ENCODE assay signal across 1 cellular context in genomic region chr1:231338270-231339128, GRCh38.
TF ChIP-seq lines count a peak whose summit lies in the region.

Gene SPRTN (plus strand): TSS chr1:231338293. CDS start chr1:231338384, 91 bp downstream.

TF ChIP-seq in HEK293, 187 proteins besides CTCF, POLR2A, EP300 and RAD21 (continued from another document):
- TF ChIP-seq PRDM4 (tag by site-specific recombination; IDR thresholded peaks at IDR 0.05) (no peak), ZNF560 (tag by site-specific recombination; IDR thresholded peaks at IDR 0.05; ENCODE audit: borderline replicate concordance) (no peak), ZBTB44 (tag by site-specific recombination; IDR thresholded peaks at IDR 0.05) (no peak), ZBTB10 (tag by site-specific recombination; IDR thresholded peaks at IDR 0.05) (peak; percentile 79; the same call in 1 of the 2 replicates), ZNF610 (tag by site-specific recombination; IDR thresholded peaks at IDR 0.05; ENCODE audit: borderline replicate concordance) (no peak), PRDM1 (tag by site-specific recombination; IDR thresholded peaks at IDR 0.05) (no peak), ZNF555 (tag by site-specific recombination; conservative IDR thresholded peaks at IDR 0.05) (no peak), ZNF76 (tag by site-specific recombination; IDR thresholded peaks at IDR 0.05; ENCODE audit: borderline replicate concordance, low read depth) (no peak), ZNF26 (tag by site-specific recombination; IDR thresholded peaks at IDR 0.05) (no peak), ZSCAN23 (tag by site-specific recombination; IDR thresholded peaks at IDR 0.05) (peak; percentile 68; the same call in 1 of the 2 replicates), ZNF350 (tag by site-specific recombination; IDR thresholded peaks at IDR 0.05) (no peak), ZNF248 (tag by site-specific recombination; IDR thresholded peaks at IDR 0.05) (no peak), ZNF426 (tag by site-specific recombination; IDR thresholded peaks at IDR 0.05) (no peak), BCL11B (tag by site-specific recombination; IDR thresholded peaks at IDR 0.05; ENCODE audit: low read depth) (no peak; the same call in 1 of the 2 replicates), ZNF639 (tag by site-specific recombination; IDR thresholded peaks at IDR 0.05) (peak; percentile 73), ZNF658 (tag by site-specific recombination; IDR thresholded peaks at IDR 0.05) (no peak), ZNF266 (tag by site-specific recombination; IDR thresholded peaks at IDR 0.05; ENCODE audit: low read depth) (no peak), ZNF449 (tag by site-specific recombination; IDR thresholded peaks at IDR 0.05) (no peak), GLIS2 (tag by site-specific recombination; IDR thresholded peaks at IDR 0.05) (peak; percentile 99), YY2 (tag by site-specific recombination; IDR thresholded peaks at IDR 0.05) (0 out of 2 replicates have a peak, but pooled peaks have one; percentile 68), ZFP69B (tag by site-specific recombination; IDR thresholded peaks at IDR 0.05) (peak; percentile 100), KLF9 (tag by site-specific recombination; IDR thresholded peaks at IDR 0.05; ENCODE audit: low read depth) (no peak), INSM2 (tag by site-specific recombination; IDR thresholded peaks at IDR 0.05) (peak; percentile 51; the same call in 1 of the 2 replicates), ZEB2 (tag by site-specific recombination; IDR thresholded peaks at IDR 0.05) (peak; percentile 50; the same call in 1 of the 2 replicates), ZBTB20 (tag by site-specific recombination; IDR thresholded peaks at IDR 0.05) (no peak; the same call in 1 of the 2 replicates), ZFP41 (tag by site-specific recombination; IDR thresholded peaks at IDR 0.05; ENCODE audit: borderline replicate concordance) (no peak), WT1 (tag by site-specific recombination; IDR thresholded peaks at IDR 0.05) (peak; percentile 53; the same call in 1 of the 2 replicates), ZSCAN30 (tag by site-specific recombination; IDR thresholded peaks at IDR 0.05) (no peak), ZNF221 (tag by site-specific recombination; IDR thresholded peaks at IDR 0.05; ENCODE audit: borderline replicate concordance) (no peak), ZNF354C (tag by site-specific recombination; IDR thresholded peaks at IDR 0.05; ENCODE audit: borderline replicate concordance, low read depth) (no peak), ZNF626 (tag by site-specific recombination; IDR thresholded peaks at IDR 0.05) (no peak), ZNF623 (tag by site-specific recombination; IDR thresholded peaks at IDR 0.05) (no peak), ZNF792 (tag by site-specific recombination; IDR thresholded peaks at IDR 0.05) (peak; percentile 48; the same call in 1 of the 2 replicates), HIC1 (tag by site-specific recombination; IDR thresholded peaks at IDR 0.05) (no peak), HOXA7 (CRISPR knock-in tag; IDR thresholded peaks at IDR 0.05; ENCODE audit: borderline replicate concordance) (no peak), ZFP3 (tag by site-specific recombination; IDR thresholded peaks at IDR 0.05; ENCODE audit: low read depth) (no peak), OSR2 (tag by site-specific recombination; IDR thresholded peaks at IDR 0.05) (0 out of 2 replicates have a peak, but pooled peaks have one; percentile 22)
